ENCODE assay signal across 1 cellular context in the genomic region with DNA sequence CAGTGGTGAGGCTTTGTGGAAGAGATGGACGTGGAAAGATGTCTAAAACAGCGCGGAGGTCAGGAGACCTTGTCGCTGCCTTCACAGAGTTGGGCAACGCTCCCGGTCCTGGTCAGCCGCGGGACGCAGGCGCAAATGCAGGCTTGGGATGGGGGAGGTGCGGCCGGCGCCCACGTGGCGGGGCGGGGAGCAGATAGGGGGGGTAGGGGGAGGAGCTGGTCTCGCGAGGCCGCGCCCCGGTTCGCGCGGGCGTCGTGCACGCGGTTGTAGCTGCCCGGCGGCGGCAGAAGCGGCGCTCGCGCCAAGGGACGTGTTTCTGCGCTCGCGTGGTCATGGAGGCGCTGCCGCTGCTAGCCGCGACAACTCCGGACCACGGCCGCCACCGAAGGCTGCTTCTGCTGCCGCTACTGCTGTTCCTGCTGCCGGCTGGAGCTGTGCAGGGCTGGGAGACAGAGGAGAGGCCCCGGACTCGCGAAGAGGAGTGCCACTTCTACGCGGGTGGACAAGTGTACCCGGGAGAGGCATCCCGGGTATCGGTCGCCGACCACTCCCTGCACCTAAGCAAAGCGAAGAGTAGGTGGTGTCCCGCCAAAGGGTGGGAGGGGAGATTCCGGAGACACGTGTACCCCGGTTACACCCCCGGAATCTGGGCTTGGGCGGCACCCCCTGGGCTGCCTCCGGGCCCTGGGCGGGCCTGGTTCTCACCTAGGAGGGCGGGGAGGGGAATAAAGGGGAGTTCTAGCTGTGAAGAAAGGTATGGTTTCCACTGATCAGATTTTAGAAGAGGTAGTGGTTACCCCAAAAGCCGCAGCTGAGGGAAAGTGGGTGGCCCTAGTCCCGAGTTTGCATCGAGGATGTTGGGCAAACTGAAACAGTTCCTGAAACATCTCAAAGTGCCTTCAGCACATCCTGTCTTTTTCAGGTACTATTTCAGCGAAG.
TF ChIP-seq lines count a peak whose summit lies in the region.

Gene PRDX4, plus strand, starts transcription at position 255 of the 939 bp plus-strand sequence. Its CDS starts 78 bp downstream, at position 333.

TF ChIP-seq in HEK293, 187 proteins besides CTCF, POLR2A, EP300 and RAD21 (continued from another document and continues in another):
- TF ChIP-seq, protein P1, sequence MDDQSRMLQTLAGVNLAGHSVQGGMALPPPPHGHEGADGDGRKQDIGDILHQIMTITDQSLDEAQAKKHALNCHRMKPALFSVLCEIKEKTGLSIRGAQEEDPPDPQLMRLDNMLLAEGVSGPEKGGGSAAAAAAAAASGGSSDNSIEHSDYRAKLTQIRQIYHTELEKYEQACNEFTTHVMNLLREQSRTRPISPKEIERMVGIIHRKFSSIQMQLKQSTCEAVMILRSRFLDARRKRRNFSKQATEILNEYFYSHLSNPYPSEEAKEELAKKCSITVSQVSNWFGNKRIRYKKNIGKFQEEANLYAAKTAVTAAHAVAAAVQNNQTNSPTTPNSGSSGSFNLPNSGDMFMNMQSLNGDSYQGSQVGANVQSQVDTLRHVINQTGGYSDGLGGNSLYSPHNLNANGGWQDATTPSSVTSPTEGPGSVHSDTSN (CRISPR knock-in tag; IDR thresholded peaks at IDR 0.05), result peak; percentile 57; the same call in 1 of the 2 replicates
- no peak for TF ChIP-seq ZNF658 (tag by site-specific recombination; IDR thresholded peaks at IDR 0.05)
- no peak for TF ChIP-seq MEIS1 (CRISPR knock-in tag; IDR thresholded peaks at IDR 0.05; ENCODE audit: borderline replicate concordance)
- TF ChIP-seq ZNF529 (tag by site-specific recombination; IDR thresholded peaks at IDR 0.05; ENCODE audit: insufficient replicate concordance), result no peak
- TF ChIP-seq ZNF416 (tag by site-specific recombination; IDR thresholded peaks at IDR 0.05), result no peak
- TF ChIP-seq ZBTB48 (tag by site-specific recombination; IDR thresholded peaks at IDR 0.05), result 0 out of 2 replicates have a peak, but pooled peaks have one; percentile 19
- TF ChIP-seq, protein P2, sequence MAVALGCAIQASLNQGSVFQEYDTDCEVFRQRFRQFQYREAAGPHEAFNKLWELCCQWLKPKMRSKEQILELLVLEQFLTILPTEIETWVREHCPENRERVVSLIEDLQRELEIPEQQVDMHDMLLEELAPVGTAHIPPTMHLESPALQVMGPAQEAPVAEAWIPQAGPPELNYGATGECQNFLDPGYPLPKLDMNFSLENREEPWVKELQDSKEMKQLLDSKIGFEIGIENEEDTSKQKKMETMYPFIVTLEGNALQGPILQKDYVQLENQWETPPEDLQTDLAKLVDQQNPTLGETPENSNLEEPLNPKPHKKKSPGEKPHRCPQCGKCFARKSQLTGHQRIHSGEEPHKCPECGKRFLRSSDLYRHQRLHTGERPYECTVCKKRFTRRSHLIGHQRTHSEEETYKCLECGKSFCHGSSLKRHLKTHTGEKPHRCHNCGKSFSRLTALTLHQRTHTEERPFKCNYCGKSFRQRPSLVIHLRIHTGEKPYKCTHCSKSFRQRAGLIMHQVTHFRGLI (tag by site-specific recombination; IDR thresholded peaks at IDR 0.05), result no peak; the same call in 1 of the 2 replicates
- no peak for TF ChIP-seq ZNF266 (tag by site-specific recombination; IDR thresholded peaks at IDR 0.05; ENCODE audit: low read depth)
- peak; percentile 41; the same call in 1 of the 2 replicates for TF ChIP-seq ZXDB (tag by site-specific recombination; IDR thresholded peaks at IDR 0.05)
- peak; percentile 62; the same call in 1 of the 2 replicates for TF ChIP-seq ZNF501 (tag by site-specific recombination; IDR thresholded peaks at IDR 0.05)
- peak; percentile 41; the same call in 1 of the 2 replicates for TF ChIP-seq GLIS2 (tag by site-specific recombination; IDR thresholded peaks at IDR 0.05)
- peak; percentile 67; the same call in 1 of the 2 replicates for TF ChIP-seq ZEB2 (tag by site-specific recombination; IDR thresholded peaks at IDR 0.05)
- TF ChIP-seq ZNF670 (tag by site-specific recombination; IDR thresholded peaks at IDR 0.05; ENCODE audit: low read depth), result no peak
- TF ChIP-seq ZNF549 (tag by site-specific recombination; IDR thresholded peaks at IDR 0.05), result no peak
- no peak for TF ChIP-seq YY1 (tag by site-specific recombination; IDR thresholded peaks at IDR 0.05)
- no peak for TF ChIP-seq ZNF248 (tag by site-specific recombination; IDR thresholded peaks at IDR 0.05)
- peak; percentile 59; the same call in 1 of the 2 replicates for TF ChIP-seq ZNF324 (tag by site-specific recombination; IDR thresholded peaks at IDR 0.05)
- no peak for TF ChIP-seq ZNF560 (tag by site-specific recombination; IDR thresholded peaks at IDR 0.05; ENCODE audit: borderline replicate concordance)
- no peak for TF ChIP-seq ZNF555 (tag by site-specific recombination; conservative IDR thresholded peaks at IDR 0.05)
- TF ChIP-seq BCL6B (tag by site-specific recombination; IDR thresholded peaks at IDR 0.05), result no peak
- TF ChIP-seq ZNF37A (tag by site-specific recombination; IDR thresholded peaks at IDR 0.05), result no peak
- TF ChIP-seq ZNF701 (tag by site-specific recombination; IDR thresholded peaks at IDR 0.05), result no peak
- no peak for TF ChIP-seq ZBTB1 (tag by site-specific recombination; IDR thresholded peaks at IDR 0.05)
- TF ChIP-seq ZNF707 (tag by site-specific recombination; IDR thresholded peaks at IDR 0.05), result no peak
- TF ChIP-seq SALL2 (tag by site-specific recombination; IDR thresholded peaks at IDR 0.05; ENCODE audit: borderline replicate concordance), result no peak
- no peak for TF ChIP-seq SCRT1 (tag by site-specific recombination; IDR thresholded peaks at IDR 0.05; ENCODE audit: borderline replicate concordance)
- TF ChIP-seq ZNF76 (tag by site-specific recombination; IDR thresholded peaks at IDR 0.05; ENCODE audit: borderline replicate concordance, low read depth), result no peak; the same call in 1 of the 2 replicates
- TF ChIP-seq ZNF621 (tag by site-specific recombination; IDR thresholded peaks at IDR 0.05), result no peak
- TF ChIP-seq REST (tag by site-specific recombination; IDR thresholded peaks at IDR 0.05), result 0 out of 2 replicates have a peak, but pooled peaks have one; percentile 23
- TF ChIP-seq SCRT2 (tag by site-specific recombination; IDR thresholded peaks at IDR 0.05), result no peak
- TF ChIP-seq ZBTB17 (tag by site-specific recombination; IDR thresholded peaks at IDR 0.05), result no peak; the same call in 1 of the 2 replicates
- TF ChIP-seq ZNF366 (tag by site-specific recombination; conservative IDR thresholded peaks at IDR 0.05), result 0 out of 2 replicates have a peak, but pooled peaks have one; percentile 19
- no peak for TF ChIP-seq ZNF558 (tag by site-specific recombination; IDR thresholded peaks at IDR 0.05)
- TF ChIP-seq ZNF677 (tag by site-specific recombination; IDR thresholded peaks at IDR 0.05), result no peak
- TF ChIP-seq ZBTB21 (tag by site-specific recombination; IDR thresholded peaks at IDR 0.05), result no peak
- no peak for TF ChIP-seq TRIM28 (IDR thresholded peaks at IDR 0.05; ENCODE audit: borderline replicate concordance, low read length)
- TF ChIP-seq, protein P3, sequence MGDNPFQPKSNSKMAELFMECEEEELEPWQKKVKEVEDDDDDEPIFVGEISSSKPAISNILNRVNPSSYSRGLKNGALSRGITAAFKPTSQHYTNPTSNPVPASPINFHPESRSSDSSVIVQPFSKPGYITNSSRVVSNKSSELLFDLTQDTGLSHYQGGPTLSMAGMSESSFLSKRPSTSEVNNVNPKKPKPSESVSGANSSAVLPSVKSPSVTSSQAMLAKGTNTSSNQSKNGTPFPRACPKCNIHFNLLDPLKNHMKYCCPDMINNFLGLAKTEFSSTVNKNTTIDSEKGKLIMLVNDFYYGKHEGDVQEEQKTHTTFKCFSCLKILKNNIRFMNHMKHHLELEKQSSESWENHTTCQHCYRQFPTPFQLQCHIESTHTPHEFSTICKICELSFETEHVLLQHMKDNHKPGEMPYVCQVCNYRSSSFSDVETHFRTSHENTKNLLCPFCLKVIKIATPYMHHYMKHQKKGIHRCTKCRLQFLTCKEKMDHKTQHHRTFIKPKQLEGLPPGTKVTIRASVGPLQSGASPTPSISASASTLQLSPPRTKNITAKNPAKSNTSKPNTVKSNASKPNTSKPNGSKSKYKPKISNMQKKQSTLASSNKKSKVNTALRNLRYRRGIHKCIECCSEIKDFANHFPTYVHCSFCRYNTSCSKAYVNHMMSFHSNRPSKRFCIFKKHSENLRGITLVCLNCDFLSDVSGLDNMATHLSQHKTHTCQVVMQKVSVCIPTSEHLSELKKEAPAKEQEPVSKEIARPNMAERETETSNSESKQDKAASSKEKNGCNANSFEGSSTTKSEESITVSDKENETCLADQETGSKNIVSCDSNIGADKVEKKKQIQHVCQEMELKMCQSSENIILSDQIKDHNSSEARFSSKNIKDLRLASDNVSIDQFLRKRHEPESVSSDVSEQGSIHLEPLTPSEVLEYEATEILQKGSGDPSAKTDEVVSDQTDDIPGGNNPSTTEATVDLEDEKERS (tag by site-specific recombination; IDR thresholded peaks at IDR 0.05), result 0 out of 2 replicates have a peak, but pooled peaks have one; percentile 11
- TF ChIP-seq ATF2 (tag by site-specific recombination; IDR thresholded peaks at IDR 0.05; ENCODE audit: low read depth), result no peak
- no peak for TF ChIP-seq TCF7L2 (IDR thresholded peaks at IDR 0.05; ENCODE audit: borderline replicate concordance, low read depth, low read length)
- TF ChIP-seq ZSCAN23 (tag by site-specific recombination; IDR thresholded peaks at IDR 0.05), result no peak
- no peak for TF ChIP-seq ZNF223 (tag by site-specific recombination; IDR thresholded peaks at IDR 0.05)
- peak; percentile 79 for TF ChIP-seq KLF1 (tag by site-specific recombination; IDR thresholded peaks at IDR 0.05)
- TF ChIP-seq HOXC10 (CRISPR knock-in tag; IDR thresholded peaks at IDR 0.05), result no peak
- TF ChIP-seq ZNF16 (tag by site-specific recombination; IDR thresholded peaks at IDR 0.05; ENCODE audit: low read depth), result no peak
- no peak for TF ChIP-seq ZNF626 (tag by site-specific recombination; IDR thresholded peaks at IDR 0.05)
- TF ChIP-seq ZNF488 (tag by site-specific recombination; IDR thresholded peaks at IDR 0.05), result no peak
- TF ChIP-seq, protein P4, sequence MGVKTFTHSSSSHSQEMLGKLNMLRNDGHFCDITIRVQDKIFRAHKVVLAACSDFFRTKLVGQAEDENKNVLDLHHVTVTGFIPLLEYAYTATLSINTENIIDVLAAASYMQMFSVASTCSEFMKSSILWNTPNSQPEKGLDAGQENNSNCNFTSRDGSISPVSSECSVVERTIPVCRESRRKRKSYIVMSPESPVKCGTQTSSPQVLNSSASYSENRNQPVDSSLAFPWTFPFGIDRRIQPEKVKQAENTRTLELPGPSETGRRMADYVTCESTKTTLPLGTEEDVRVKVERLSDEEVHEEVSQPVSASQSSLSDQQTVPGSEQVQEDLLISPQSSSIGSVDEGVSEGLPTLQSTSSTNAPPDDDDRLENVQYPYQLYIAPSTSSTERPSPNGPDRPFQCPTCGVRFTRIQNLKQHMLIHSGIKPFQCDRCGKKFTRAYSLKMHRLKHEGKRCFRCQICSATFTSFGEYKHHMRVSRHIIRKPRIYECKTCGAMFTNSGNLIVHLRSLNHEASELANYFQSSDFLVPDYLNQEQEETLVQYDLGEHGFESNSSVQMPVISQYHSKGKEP (tag by site-specific recombination; IDR thresholded peaks at IDR 0.05), result no peak
- TF ChIP-seq ZNF155 (tag by site-specific recombination; IDR thresholded peaks at IDR 0.05), result no peak
- TF ChIP-seq ZBTB20 (tag by site-specific recombination; IDR thresholded peaks at IDR 0.05), result peak; percentile 69
- TF ChIP-seq ZNF571 (tag by site-specific recombination; IDR thresholded peaks at IDR 0.05), result no peak
- TF ChIP-seq OSR2 (tag by site-specific recombination; IDR thresholded peaks at IDR 0.05), result no peak
